Comparison of ENCODE assay signal across 19 cellular contexts in genomic region chr3:18643290-18643689, GRCh38.
A peak's percentile ranks its signal among the peaks of the same experiment; 100 is the strongest.
DNase-seq lines count a peak whose midpoint lies in the region; ATAC-seq lines count a peak whose summit lies in the region.
"Had no signal": no experiment of that assay in that cellular context is flagged by ENCODE, and none has a peak within 500 bp of the region (broad histone marks: within the 10 kb centered on the region; RNA-seq: fewer than 3 reads in every experiment).

No MANE protein-coding gene starts in this region.

- H3K9me3 Mint-ChIP-seq in T-helper 1 cell treated with Interleukin-12 subunit alpha and Interleukin-12 subunit beta and Interleukin-4 antibody, amounts not matched to agents 30 μg/mL and 1 μg/mL, for 36 hours: peaks cover 25% of the 10 kb centered on the region
- H3K9me3 Mint-ChIP-seq in activated naive CD8-positive, alpha-beta T cell treated with anti-CD3 and anti-CD28 coated beads, Interleukin-2, amount 50 U/mL, for 24 hours: peaks cover 16% of the 10 kb centered on the region
- peaks cover 27 to 29% of the 10 kb centered on the region in 2 donors for H3K9me3 Mint-ChIP-seq in stimulated activated naive CD8-positive, alpha-beta T cell treated with anti-CD3 and anti-CD28 coated beads, Interleukin-15, amount 100 ng/mL, for 72 hours

- ATAC-seq in activated naive CD8-positive, alpha-beta T cell treated with anti-CD3 and anti-CD28 coated beads, Interleukin-2, amount 50 U/mL, for 24 hours: no peak
- peak; percentile 28 for ATAC-seq in stimulated activated naive CD8-positive, alpha-beta T cell treated with anti-CD3 and anti-CD28 coated beads, Interleukin-15, amount 100 ng/mL, for 72 hours
- ATAC-seq: K562 had no signal

- peak overlapping the region; percentile 69 for H3K27ac Mint-ChIP-seq in T-helper 1 cell treated with Interleukin-12 subunit alpha and Interleukin-12 subunit beta and Interleukin-4 antibody, amounts not matched to agents 30 μg/mL and 1 μg/mL, for 36 hours
- peak overlapping the region; percentile 44 for H3K27ac Mint-ChIP-seq in activated naive CD8-positive, alpha-beta T cell treated with anti-CD3 and anti-CD28 coated beads, Interleukin-2, amount 50 U/mL, for 24 hours
- H3K27ac Mint-ChIP-seq in stimulated activated naive CD8-positive, alpha-beta T cell treated with anti-CD3 and anti-CD28 coated beads, Interleukin-15, amount 100 ng/mL, for 72 hours: peak overlapping the region in 1 of 2 donors; percentile 83

- H3K36me3 Mint-ChIP-seq in T-helper 1 cell treated with Interleukin-12 subunit alpha and Interleukin-12 subunit beta and Interleukin-4 antibody, amounts not matched to agents 30 μg/mL and 1 μg/mL, for 36 hours (ENCODE audit: low read depth): peaks cover 32% of the 10 kb centered on the region
- no peaks in the 10 kb centered on the region for H3K36me3 Mint-ChIP-seq in activated naive CD8-positive, alpha-beta T cell treated with anti-CD3 and anti-CD28 coated beads, Interleukin-2, amount 50 U/mL, for 24 hours (ENCODE audit: low read depth)

- H3K4me3 Mint-ChIP-seq in T-helper 1 cell treated with Interleukin-12 subunit alpha and Interleukin-12 subunit beta and Interleukin-4 antibody, amounts not matched to agents 30 μg/mL and 1 μg/mL, for 36 hours: peak overlapping the region; percentile 11
- peak overlapping the region; percentile 7 for H3K4me3 Mint-ChIP-seq in activated naive CD8-positive, alpha-beta T cell treated with anti-CD3 and anti-CD28 coated beads, Interleukin-2, amount 50 U/mL, for 24 hours
- peak overlapping the region; percentile 8 to 59 for H3K4me3 Mint-ChIP-seq in stimulated activated naive CD8-positive, alpha-beta T cell treated with anti-CD3 and anti-CD28 coated beads, Interleukin-15, amount 100 ng/mL, for 72 hours
- H3K4me3 Mint-ChIP-seq: activated T-cell treated with anti-CD3 and anti-CD28 coated beads, Interleukin-2, amount 50 U/mL, for 4 hours had no signal

- H3K4me1 Mint-ChIP-seq in T-helper 1 cell treated with Interleukin-12 subunit alpha and Interleukin-12 subunit beta and Interleukin-4 antibody, amounts not matched to agents 30 μg/mL and 1 μg/mL, for 36 hours (ENCODE audit: low read depth): peaks cover 56% of the 10 kb centered on the region
- H3K4me1 Mint-ChIP-seq in activated naive CD8-positive, alpha-beta T cell treated with anti-CD3 and anti-CD28 coated beads, Interleukin-2, amount 50 U/mL, for 24 hours: peaks cover 57% of the 10 kb centered on the region
- peaks cover 56% of the 10 kb centered on the region for H3K4me1 Mint-ChIP-seq in stimulated activated naive CD8-positive, alpha-beta T cell treated with anti-CD3 and anti-CD28 coated beads, Interleukin-15, amount 100 ng/mL, for 72 hours

- no peaks in the 10 kb centered on the region for H3K27me3 Mint-ChIP-seq in T-helper 1 cell treated with Interleukin-12 subunit alpha and Interleukin-12 subunit beta and Interleukin-4 antibody, amounts not matched to agents 30 μg/mL and 1 μg/mL, for 36 hours (ENCODE audit: low read depth)
- no peaks in the 10 kb centered on the region for H3K27me3 Mint-ChIP-seq in activated naive CD8-positive, alpha-beta T cell treated with anti-CD3 and anti-CD28 coated beads, Interleukin-2, amount 50 U/mL, for 24 hours
- H3K27me3 Mint-ChIP-seq in stimulated activated naive CD8-positive, alpha-beta T cell treated with anti-CD3 and anti-CD28 coated beads, Interleukin-15, amount 100 ng/mL, for 72 hours: no peaks in the 10 kb centered on the region

- peak; percentile 7 for DNase-seq in stimulated activated CD4-positive, alpha-beta T cell treated with anti-CD3 and anti-CD28 coated beads, Interleukin-1b, Interleukin-23, amount 100 ng/mL, for 48 hours
- DNase-seq in stimulated activated CD4-positive, alpha-beta T cell treated with anti-CD3 and anti-CD28 coated beads, Interleukin-2, amount 100 ng/mL, for 48 hours: no peak
- DNase-seq in activated naive CD8-positive, alpha-beta T cell treated with anti-CD3 and anti-CD28 coated beads, Interleukin-2, amount 50 U/mL, for 24 hours: no peak
- no peak for DNase-seq in stimulated activated naive CD8-positive, alpha-beta T cell treated with anti-CD3 and anti-CD28 coated beads, Interleukin-15, amount 100 ng/mL, for 72 hours
- DNase-seq in NCI-H1105 treated with DMSO at 0.1 percent for 48 hours (lab: John Stamatoyannopoulos, UW) (no peak), hypothalamus (lab: John Stamatoyannopoulos, UW) (no peak)
- DNase-seq: activated CD4-positive, alpha-beta T cell treated with anti-CD3 and anti-CD28 coated beads for 48 hours; activated T-cell treated with anti-CD3 and anti-CD28 coated beads, Interleukin-2, amount 50 U/mL, for 4 hours; amygdala; DMS79 treated with DMSO at 0.1 percent for 48 hours; glutamatergic neuron; HCEC 1CT; NCI-H1694 treated with DMSO at 0.1 percent for 48 hours; occipital lobe; small intestine; stimulated activated CD4-positive, alpha-beta T cell treated with anti-CD3 and anti-CD28 coated beads, Interleukin-4, amount 100 ng/mL, for 1 hour; stomach had no signal
